39 cellular contexts compared by ENCODE assay signal in genomic region chr15:34739346-34739745, GRCh38. TPM values are rescaled to one million over a fixed set of nuclear protein-coding genes. Genes with fewer than 3 reads are reported as not detected.
"Had no signal": no experiment of that assay in that cellular context is flagged by ENCODE, and none has a peak within 500 bp of the region (broad histone marks: within the 10 kb centered on the region; RNA-seq: fewer than 3 reads in every experiment).

No MANE protein-coding gene starts in this region.

- H3K4me3 ChIP-seq: MG63 had no signal

- H3K27me3 ChIP-seq: MG63 had no signal

- H3K36me3 ChIP-seq: MG63 had no signal

- H3K9me3 ChIP-seq: MG63 had no signal

- DNase-seq: Karpas-422, Kasumi-1, MG63, MM.1S, MV-4-11, NCI-H1048, NCI-H1092, NCI-H1092 treated with DMSO at 0.1 percent for 48 hours, NCI-H1105, NCI-H1105 treated with DMSO at 0.1 percent for 48 hours, NCI-H1417, NCI-H1417 treated with DMSO at 0.1 percent for 48 hours, NCI-H1436, NCI-H1436 treated with DMSO at 0.1 percent for 48 hours, NCI-H146, NCI-H1694, NCI-H1694 treated with DMSO at 0.1 percent for 48 hours, NCI-H187, NCI-H187 treated with DMSO at 0.1 percent for 48 hours, NCI-H1930, NCI-H2029, NCI-H2029 treated with DMSO at 0.1 percent for 48 hours, NCI-H2081, NCI-H2081 treated with DMSO at 0.1 percent for 48 hours, NCI-H2107, NCI-H2171, NCI-H2171 treated with DMSO at 0.1 percent for 48 hours, NCI-H2227 treated with DMSO at 0.1 percent for 48 hours, NCI-H226, NCI-H345, NCI-H446, NCI-H446 treated with DMSO at 0.1 percent for 48 hours, NCI-H510A, NCI-H510A treated with DMSO at 0.1 percent for 48 hours, NCI-H524 had no signal

RNA-seq across cellular contexts. Expression of gene GJD2, which starts 15.5 kb away (rescaled TPM):
- total RNA-seq: LHCN-M2, M059J, MCF 10A, NCI-H460 had no signal

RNA-seq across cellular contexts. Expression of gene ACTC1, which starts 56.0 kb away (rescaled TPM):
- total RNA-seq: MCF 10A had no signal
